1 cellular context compared by ENCODE assay signal in genomic region chr20:6704132-6704861, GRCh38.
TF ChIP-seq lines count a peak whose summit lies in the region.

No MANE protein-coding gene starts in this region.

TF ChIP-seq in HepG2, 621 proteins besides CTCF, POLR2A, EP300 and RAD21 (continued from another document and continues in another):
- TF ChIP-seq HNF1B (CRISPR knock-in tag; IDR thresholded peaks at IDR 0.05) = peak; percentile 98
- no peak for TF ChIP-seq DDIT3 (CRISPR knock-in tag; IDR thresholded peaks at IDR 0.05)
- TF ChIP-seq GLMP (CRISPR knock-in tag; IDR thresholded peaks at IDR 0.05; ENCODE audit: borderline replicate concordance) = no peak
- TF ChIP-seq FOXJ3 (CRISPR knock-in tag; IDR thresholded peaks at IDR 0.05; ENCODE audit: borderline replicate concordance) = peak; percentile 74; the same call in 1 of the 2 replicates
- TF ChIP-seq ZBED4 (CRISPR knock-in tag; IDR thresholded peaks at IDR 0.05; ENCODE audit: borderline replicate concordance) = peak; percentile 75; the same call in 1 of the 2 replicates
- peak; percentile 85 for TF ChIP-seq ZSCAN9 (CRISPR knock-in tag; IDR thresholded peaks at IDR 0.05; ENCODE audit: borderline replicate concordance)
- TF ChIP-seq FOSL1 (CRISPR knock-in tag; IDR thresholded peaks at IDR 0.05; ENCODE audit: borderline replicate concordance) = peak; percentile 93
- TF ChIP-seq JARID2 (CRISPR knock-in tag; IDR thresholded peaks at IDR 0.05; ENCODE audit: insufficient replicate concordance) = no peak
- TF ChIP-seq JUND (CRISPR knock-in tag; IDR thresholded peaks at IDR 0.05) = peak; percentile 91
- TF ChIP-seq AHDC1 (CRISPR knock-in tag; IDR thresholded peaks at IDR 0.05; ENCODE audit: borderline replicate concordance) = peak; percentile 95
- peak; percentile 78 for TF ChIP-seq RXRB (CRISPR knock-in tag; IDR thresholded peaks at IDR 0.05; ENCODE audit: borderline replicate concordance)
- TF ChIP-seq ZNF556 (CRISPR knock-in tag; IDR thresholded peaks at IDR 0.05; ENCODE audit: borderline replicate concordance) = peak; percentile 78; the same call in 1 of the 2 replicates
- TF ChIP-seq ZNF24 (IDR thresholded peaks at IDR 0.05) = 0 out of 2 replicates have a peak, but pooled peaks have one; percentile 22
- TF ChIP-seq ASH2L (IDR thresholded peaks at IDR 0.05; ENCODE audit: insufficient read length, low read depth, low read length) = peak; percentile 56
- no peak for TF ChIP-seq ZNF564 (CRISPR knock-in tag; IDR thresholded peaks at IDR 0.05)
- no peak for TF ChIP-seq TFAP4 (IDR thresholded peaks at IDR 0.05; ENCODE audit: borderline replicate concordance, low read depth)
- no peak for TF ChIP-seq ZIK1 (CRISPR knock-in tag; IDR thresholded peaks at IDR 0.05; ENCODE audit: borderline replicate concordance, low read depth)
- TF ChIP-seq PRDM15 (CRISPR knock-in tag; IDR thresholded peaks at IDR 0.05) = peak; percentile 91
- no peak for TF ChIP-seq EZH2 (conservative IDR thresholded peaks at IDR 0.05; ENCODE audit: low read depth, low read length)
- no peak for TF ChIP-seq ZNF550 (CRISPR knock-in tag; IDR thresholded peaks at IDR 0.05; ENCODE audit: borderline replicate concordance)
- TF ChIP-seq KLF16 (CRISPR knock-in tag; IDR thresholded peaks at IDR 0.05) = peak in 1 of 2 experiments; percentile 80; a peak in 1 of 4 replicates
- TF ChIP-seq ZNF432 (CRISPR knock-in tag; IDR thresholded peaks at IDR 0.05; ENCODE audit: borderline replicate concordance) = no peak
- TF ChIP-seq MEF2D (CRISPR knock-in tag; IDR thresholded peaks at IDR 0.05) = peak; percentile 100
- TF ChIP-seq ERF (CRISPR knock-in tag; IDR thresholded peaks at IDR 0.05) = peak; percentile 79
- TF ChIP-seq ZNF792 (CRISPR knock-in tag; IDR thresholded peaks at IDR 0.05) = no peak
- TF ChIP-seq NFIC (IDR thresholded peaks at IDR 0.05; ENCODE audit: low read length) = peak; percentile 80; the same call in 1 of the 2 replicates
- TF ChIP-seq ZBTB2 (CRISPR knock-in tag; IDR thresholded peaks at IDR 0.05; ENCODE audit: low read depth) = no peak
- TF ChIP-seq ZNF644 (CRISPR knock-in tag; IDR thresholded peaks at IDR 0.05; ENCODE audit: low read depth) = peak; percentile 76
- TF ChIP-seq POGK (CRISPR knock-in tag; conservative IDR thresholded peaks at IDR 0.05) = 0 out of 2 replicates have a peak, but pooled peaks have one; percentile 26
- TF ChIP-seq HNF4A (CRISPR knock-in tag; IDR thresholded peaks at IDR 0.05) = 0 out of 2 replicates have a peak, but pooled peaks have one; percentile 40
- TF ChIP-seq MNT (IDR thresholded peaks at IDR 0.05) = no peak
